21 cellular contexts compared by ENCODE assay signal in genomic region chr12:1946311-1946710, GRCh38.
"Had no signal": no experiment of that assay in that cellular context is flagged by ENCODE, and none has a peak within 500 bp of the region (broad histone marks: within the 10 kb centered on the region; RNA-seq: fewer than 3 reads in every experiment).

No MANE protein-coding gene starts in this region.

- H3K9me3 Mint-ChIP-seq: activated CD8-positive, alpha-beta T cell treated with anti-CD3 and anti-CD28 coated beads for 36 hours; activated naive CD8-positive, alpha-beta T cell treated with anti-CD3 and anti-CD28 coated beads, Interleukin-2, amount 50 U/mL, for 24 hours; activated T-helper 1 cell treated with anti-CD3 and anti-CD28 coated beads, Interleukin-12 subunit alpha, Interleukin-12 subunit beta, Interleukin-2, Interleukin-4 antibody, amounts not matched to agents 30 ng/mL and 10 ng/mL and 1 ng/mL, durations not matched to agents 14 hours and 24 hours and 36 hours; type B pancreatic cell had no signal

- H3K27ac ChIP-seq: cardiac muscle cell, colonic mucosa, gastroesophageal sphincter, right atrium auricular region, spleen had no signal

- H3K4me1 Mint-ChIP-seq: stimulated activated naive B cell treated with anti-CD40 and anti-IgM and Interleukin-4, amounts not matched to agents 10 μg/mL and 1 μg/mL and 100 μg/mL, for 72 hours had no signal

- H3K9me3 ChIP-seq: colonic mucosa, gastroesophageal sphincter, right atrium auricular region, spleen had no signal

- H3K36me3 ChIP-seq: colonic mucosa had no signal

- ATAC-seq: activated CD4-positive, alpha-beta T cell treated with anti-CD3 and anti-CD28 coated beads for 36 hours; activated CD8-positive, alpha-beta T cell treated with anti-CD3 and anti-CD28 coated beads for 36 hours; activated naive CD8-positive, alpha-beta T cell treated with anti-CD3 and anti-CD28 coated beads, Interleukin-2, amount 50 U/mL, for 24 hours; gastroesophageal sphincter; left ventricle myocardium superior; stimulated activated naive B cell treated with anti-CD40 and anti-IgM and Interleukin-4, amounts not matched to agents 10 μg/mL and 1 μg/mL and 100 μg/mL, for 72 hours had no signal

- H3K4me1 ChIP-seq: colonic mucosa, spleen had no signal

- H3K27ac Mint-ChIP-seq: activated CD4-positive, alpha-beta T cell treated with anti-CD3 and anti-CD28 coated beads for 36 hours; activated CD8-positive, alpha-beta T cell treated with anti-CD3 and anti-CD28 coated beads for 36 hours; activated naive CD8-positive, alpha-beta T cell treated with anti-CD3 and anti-CD28 coated beads, Interleukin-2, amount 50 U/mL, for 24 hours; activated T-helper 1 cell treated with anti-CD3 and anti-CD28 coated beads, Interleukin-12 subunit alpha, Interleukin-12 subunit beta, Interleukin-2, Interleukin-4 antibody, amounts not matched to agents 30 ng/mL and 10 ng/mL and 1 ng/mL, durations not matched to agents 14 hours and 24 hours and 36 hours; stimulated activated naive B cell treated with anti-CD40 and anti-IgM and Interleukin-4, amounts not matched to agents 10 μg/mL and 1 μg/mL and 100 μg/mL, for 72 hours; type B pancreatic cell had no signal

- DNase-seq: activated CD4-positive, alpha-beta T cell treated with anti-CD3 and anti-CD28 coated beads for 36 hours; activated CD8-positive, alpha-beta memory T cell treated with anti-CD3 and anti-CD28 coated beads, Interleukin-2, amount 50 U/mL, for 4 hours; activated CD8-positive, alpha-beta T cell treated with anti-CD3 and anti-CD28 coated beads for 36 hours; activated naive CD4-positive, alpha-beta T cell; activated naive CD8-positive, alpha-beta T cell treated with anti-CD3 and anti-CD28 coated beads, Interleukin-2, amount 50 U/mL, for 24 hours; colonic mucosa; effector CD8-positive, alpha-beta T cell; kidney; left ventricle myocardium superior; mesendoderm; spleen; stimulated activated CD4-positive, alpha-beta T cell treated with anti-CD3 and anti-CD28 coated beads, Interleukin-2, amount 100 ng/mL, for 24 hours; stimulated activated naive B cell treated with anti-CD40 and anti-IgM and Interleukin-4, amounts not matched to agents 10 μg/mL and 1 μg/mL and 100 μg/mL, for 72 hours; substantia nigra; T-helper 1 cell; WERI-Rb-1 had no signal

- H3K27me3 Mint-ChIP-seq: activated CD4-positive, alpha-beta T cell treated with anti-CD3 and anti-CD28 coated beads for 36 hours; activated CD8-positive, alpha-beta T cell treated with anti-CD3 and anti-CD28 coated beads for 36 hours; activated naive CD8-positive, alpha-beta T cell treated with anti-CD3 and anti-CD28 coated beads, Interleukin-2, amount 50 U/mL, for 24 hours; stimulated activated naive B cell treated with anti-CD40 and anti-IgM and Interleukin-4, amounts not matched to agents 10 μg/mL and 1 μg/mL and 100 μg/mL, for 72 hours; type B pancreatic cell had no signal

- H3K4me3 Mint-ChIP-seq: activated CD4-positive, alpha-beta T cell treated with anti-CD3 and anti-CD28 coated beads for 36 hours; activated CD8-positive, alpha-beta T cell treated with anti-CD3 and anti-CD28 coated beads for 36 hours; activated naive CD8-positive, alpha-beta T cell treated with anti-CD3 and anti-CD28 coated beads, Interleukin-2, amount 50 U/mL, for 24 hours; activated T-helper 1 cell treated with anti-CD3 and anti-CD28 coated beads, Interleukin-12 subunit alpha, Interleukin-12 subunit beta, Interleukin-2, Interleukin-4 antibody, amounts not matched to agents 30 ng/mL and 10 ng/mL and 1 ng/mL, durations not matched to agents 14 hours and 24 hours and 36 hours; stimulated activated naive B cell treated with anti-CD40 and anti-IgM and Interleukin-4, amounts not matched to agents 10 μg/mL and 1 μg/mL and 100 μg/mL, for 72 hours; type B pancreatic cell had no signal

- H3K4me3 ChIP-seq: cardiac muscle cell, colonic mucosa, gastroesophageal sphincter, right atrium auricular region, spleen had no signal

- H3K27me3 ChIP-seq: cardiac muscle cell, colonic mucosa, gastroesophageal sphincter, right atrium auricular region, spleen had no signal
